Comparison of ENCODE assay signal across 14 cellular contexts in genomic region chr12:6327159-6327558, GRCh38. TPM values are rescaled to one million over a fixed set of nuclear protein-coding genes. Genes with fewer than 3 reads are reported as not detected.
DNase-seq lines count a peak whose midpoint lies in the region; ATAC-seq and TF ChIP-seq lines count a peak whose summit lies in the region.
"Had no signal": no experiment of that assay in that cellular context is flagged by ENCODE, and none has a peak within 500 bp of the region (broad histone marks: within the 10 kb centered on the region; RNA-seq: fewer than 3 reads in every experiment).

No MANE protein-coding gene starts in this region.

- no peak overlapping the region for H3K4me3 Mint-ChIP-seq in HFFc6
- H3K4me3 Mint-ChIP-seq in brain, result no peak overlapping the region
- no peak overlapping the region for H3K4me3 Mint-ChIP-seq in naive thymus-derived CD8-positive, alpha-beta T cell
- H3K4me3 Mint-ChIP-seq: activated naive CD8-positive, alpha-beta T cell treated with anti-CD3 and anti-CD28 coated beads, Interleukin-2, amount 10 ng/mL, durations not matched to agents 7 days and 5 days had no signal

- 88 to 94% methylated on average over 14 to 18 of the region's 18 CpGs for WGBS in thyroid gland, 2 donors

- H3K27me3 ChIP-seq in thyroid gland, result no peaks in the 10 kb centered on the region

- ATAC-seq in naive thymus-derived CD8-positive, alpha-beta T cell, result no peak
- no peak for ATAC-seq in GM21360 (IDR thresholded peaks at IDR 0.05; ENCODE audit: unreplicated experiment)
- ATAC-seq: esophagus mucosa had no signal

- H3K36me3 ChIP-seq in thyroid gland, result peaks cover 47 to 50% of the 10 kb centered on the region in 2 donors

- H3K36me3 Mint-ChIP-seq in HFFc6 (ENCODE audit: low read depth) (peaks cover 22% of the 10 kb centered on the region), brain (peaks cover 12% of the 10 kb centered on the region)
- peaks cover 0 to 49% (median 10%) of the 10 kb centered on the region in 3 donors for H3K36me3 Mint-ChIP-seq in naive thymus-derived CD8-positive, alpha-beta T cell

- intact Hi-C loops in thyroid gland (cut with DNase I), result loop anchor here (5.0 kb wide), 1 partner anchor 140 kb away; no protein-coding TSS in a partner anchor

- H3K27ac ChIP-seq in thyroid gland, result peak overlapping the region in 2 of 3 donors; percentile 54 to 84
- H3K27ac ChIP-seq: VCaP had no signal

- H3K27me3 Mint-ChIP-seq in HFFc6 (ENCODE audit: insufficient read depth) (no peaks in the 10 kb centered on the region; the same call in none of the 2 replicates), brain (no peaks in the 10 kb centered on the region)
- peaks cover 0 to 6% (median 0%) of the 10 kb centered on the region in 5 donors for H3K27me3 Mint-ChIP-seq in naive thymus-derived CD8-positive, alpha-beta T cell
- H3K27me3 Mint-ChIP-seq: activated naive CD8-positive, alpha-beta T cell treated with anti-CD3 and anti-CD28 coated beads, Interleukin-2, amount 10 ng/mL, durations not matched to agents 7 days and 5 days had no signal

- TF ChIP-seq CTCF in HFFc6 (IDR thresholded peaks at IDR 0.05), result no peak
- no peak for TF ChIP-seq CTCF in brain (conservative IDR thresholded peaks at IDR 0.05)
- TF ChIP-seq CTCF in thyroid gland (IDR thresholded peaks at IDR 0.05), result no peak

- peaks cover 9 to 72% of the 10 kb centered on the region in 2 donors for H3K4me1 ChIP-seq in thyroid gland

- TF ChIP-seq POLR2A in thyroid gland (IDR thresholded peaks at IDR 0.05), result no peak

- no peak for DNase-seq in HFFc6
- no peak for DNase-seq in naive thymus-derived CD8-positive, alpha-beta T cell
- DNase-seq in thyroid gland, result no peak
- no peak for DNase-seq in NCI-H69 (lab: John Stamatoyannopoulos, UW)
- no peak for DNase-seq in NCI-H82 (lab: John Stamatoyannopoulos, UW)
- DNase-seq: activated naive CD8-positive, alpha-beta T cell treated with anti-CD3 and anti-CD28 coated beads, Interleukin-2, amount 10 ng/mL, durations not matched to agents 7 days and 5 days; Calu3; MV-4-11; NCI-H2227 treated with DMSO at 0.1 percent for 48 hours had no signal

- H3K9me3 ChIP-seq in thyroid gland, result no peaks in the 10 kb centered on the region

- no peak overlapping the region for H3K4me3 ChIP-seq in thyroid gland (replicated peaks in 1 of 3)

- POLR2A ChIA-PET in naive thymus-derived CD8-positive, alpha-beta T cell (lab: Charles Lee), result interaction anchor here (0.6 to 1.8 kb wide), 10 partner anchors 12 to 143 kb away, joined by 3 to 9 read pairs (median 4); partner anchors contain the start of genes TAPBPL, TNFRSF1A and VAMP1

- H3K9me3 Mint-ChIP-seq in HFFc6 (no peaks in the 10 kb centered on the region), brain (no peaks in the 10 kb centered on the region)
- no peaks in the 10 kb centered on the region for H3K9me3 Mint-ChIP-seq in naive thymus-derived CD8-positive, alpha-beta T cell
- H3K9me3 Mint-ChIP-seq: activated naive CD8-positive, alpha-beta T cell treated with anti-CD3 and anti-CD28 coated beads, Interleukin-2, amount 10 ng/mL, durations not matched to agents 7 days and 5 days had no signal

- H3K4me1 Mint-ChIP-seq in HFFc6 (ENCODE audit: low read depth), result peaks cover 64% of the 10 kb centered on the region
- peaks cover 33% of the 10 kb centered on the region for H3K4me1 Mint-ChIP-seq in brain
- peaks cover 37 to 69% (median 59%) of the 10 kb centered on the region in 4 donors for H3K4me1 Mint-ChIP-seq in naive thymus-derived CD8-positive, alpha-beta T cell

- H3K27ac Mint-ChIP-seq in HFFc6, result peak overlapping the region; percentile 57; the same call in 1 of the 2 replicates
- H3K27ac Mint-ChIP-seq in brain, result peak overlapping the region in 3 of 5 experiments; percentile 25 to 86 (median 47)
- H3K27ac Mint-ChIP-seq in naive thymus-derived CD8-positive, alpha-beta T cell, result peak overlapping the region; percentile 53 to 92 (median 84)

RNA-seq across cellular contexts. Expression of gene TNFRSF1A, which starts 14.7 kb away (rescaled TPM):
- total RNA-seq in HFFc6 (2021; fragmentation: NEBNext Ultra II Directional; extraction: Animal tissue kit (Norgen Biotek cat#: 25700)), result 100 to 1,000 TPM; 105 to 122 (median 112) TPM
- polyA plus RNA-seq in brain (ENCODE audit: insufficient read depth, low read depth, low replicate concordance), result 24.6 TPM
- total RNA-seq in naive thymus-derived CD8-positive, alpha-beta T cell, result 10 to 100 TPM; 91.7 to 97.6 TPM
- 10 to 100 TPM; 19.5 to 43.7 (median 31.1) TPM for polyA plus RNA-seq in naive thymus-derived CD8-positive, alpha-beta T cell
- 100 to 1,000 TPM; 131 to 185 (median 150) TPM for total RNA-seq in thyroid gland

RNA-seq across cellular contexts. Expression of gene PLEKHG6, which starts 16.7 kb away (rescaled TPM):
- total RNA-seq in HFFc6 (2021; fragmentation: NEBNext Ultra II Directional; extraction: Animal tissue kit (Norgen Biotek cat#: 25700)), result not detected
- polyA plus RNA-seq in brain (ENCODE audit: insufficient read depth, low read depth, low replicate concordance), result 2.3 TPM
- not detected for total RNA-seq in naive thymus-derived CD8-positive, alpha-beta T cell
- under 1 TPM; 0.14 to 0.17 (median 0.15) TPM for polyA plus RNA-seq in naive thymus-derived CD8-positive, alpha-beta T cell
- total RNA-seq in thyroid gland, result 100 to 1,000 TPM in 1 of 4 donors, 10 to 100 TPM in 1, 1 to 10 TPM in 2; 4.0 to 325 (median 14.1) TPM
- total RNA-seq: activated naive CD8-positive, alpha-beta T cell treated with anti-CD3 and anti-CD28 coated beads, Interleukin-2, amount 10 ng/mL, durations not matched to agents 7 days and 5 days; lung microvascular endothelial cell had no signal

RNA-seq across cellular contexts. Expression of gene SCNN1A, which starts 48.2 kb away (rescaled TPM):
- under 1 TPM in 1 of 6 experiments, not detected in 5; 0.18 TPM for total RNA-seq in HFFc6 (2021; fragmentation: NEBNext Ultra II Directional; extraction: Animal tissue kit (Norgen Biotek cat#: 25700))
- 211 TPM for polyA plus RNA-seq in brain (ENCODE audit: insufficient read depth, low read depth, low replicate concordance)
- 1 to 10 TPM; 4.0 to 4.7 TPM for total RNA-seq in naive thymus-derived CD8-positive, alpha-beta T cell
- polyA plus RNA-seq in naive thymus-derived CD8-positive, alpha-beta T cell, result under 1 TPM; 0.06 to 0.65 (median 0.23) TPM
- total RNA-seq in thyroid gland, result 100 to 1,000 TPM; 229 to 449 (median 336) TPM

RNA-seq across cellular contexts. Expression of gene LTBR, which starts 56.8 kb away (rescaled TPM):
- 100 to 1,000 TPM in 3 of 6 experiments, 10 to 100 TPM in 3; 91.5 to 124 (median 106) TPM for total RNA-seq in HFFc6 (2021; fragmentation: NEBNext Ultra II Directional; extraction: Animal tissue kit (Norgen Biotek cat#: 25700))
- polyA plus RNA-seq in brain (ENCODE audit: insufficient read depth, low read depth, low replicate concordance), result 18.7 TPM
- total RNA-seq in naive thymus-derived CD8-positive, alpha-beta T cell, result under 1 TPM; 0.91 to 0.93 TPM
- polyA plus RNA-seq in naive thymus-derived CD8-positive, alpha-beta T cell, result under 1 TPM in 1 of 3 donors, not detected in 2; 0.23 TPM
- total RNA-seq in thyroid gland, result 100 to 1,000 TPM; 152 to 215 (median 178) TPM

Comparison
In these comparisons a context has a peak if more than half of its experiments do, and no peak if none do; other contexts are left out.
1. RNA of gene PLEKHG6, which starts 16.7 kb away (total RNA-seq): 4.0 to 325 TPM in thyroid gland; not detected in HFFc6 and not detected in naive thymus-derived CD8-positive, alpha-beta T cell; every median in the first group is over 4 times any median in the second.
2. RNA of gene SCNN1A, which starts 48.2 kb away (total RNA-seq): 229 to 449 TPM in thyroid gland; 4.0 to 4.7 TPM in naive thymus-derived CD8-positive, alpha-beta T cell and 0.18 TPM in HFFc6; every median in the first group is over 10 times any median in the second.
3. Peak in every context shown above with its lines, with median percentiles within 50 percentile points of each other: H3K27ac Mint-ChIP-seq.